In the genomic region with DNA sequence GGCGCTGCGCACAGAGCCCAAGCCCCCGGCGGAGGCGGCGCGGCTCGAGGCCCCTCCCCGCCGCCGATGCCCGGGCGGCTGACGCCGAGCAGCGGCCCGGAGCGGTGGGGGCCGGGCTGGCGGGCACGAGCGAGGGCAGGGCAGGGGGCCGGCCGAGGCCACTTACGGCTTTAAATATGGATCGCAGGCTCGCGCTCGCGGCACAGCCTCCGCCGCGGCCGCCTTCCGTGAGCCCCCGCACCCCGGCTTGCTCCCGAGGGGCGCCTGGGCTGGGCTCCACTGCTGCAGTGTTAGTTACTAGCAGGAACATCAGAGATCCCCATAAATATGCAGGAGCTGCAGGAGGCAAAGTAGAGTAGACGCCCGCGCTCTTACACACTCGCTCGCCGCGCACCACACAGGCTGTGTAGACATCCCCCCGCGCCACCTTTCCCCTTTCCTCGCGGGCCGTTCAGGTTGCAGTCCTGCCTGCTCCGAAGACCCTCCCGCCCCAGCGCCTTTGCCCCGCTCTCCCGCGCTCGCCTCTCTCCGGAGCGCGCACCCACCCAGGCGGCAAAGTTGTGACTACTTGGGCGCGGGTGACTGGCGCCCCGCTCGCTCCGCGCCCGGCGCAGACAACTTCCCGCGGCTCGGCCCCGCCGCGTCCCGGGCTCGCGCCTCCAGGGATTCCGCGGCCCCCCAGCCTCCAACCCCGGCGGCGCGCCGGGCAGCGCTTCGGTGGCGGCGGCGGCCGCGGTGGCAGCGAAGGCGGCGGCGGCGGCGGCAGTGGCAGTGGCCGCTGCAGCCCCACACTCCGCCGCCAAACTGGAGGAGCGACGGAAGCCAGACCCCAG, we compare ENCODE assay signal across 1 cellular context.
TF ChIP-seq lines count a peak whose summit lies in the region.

No MANE protein-coding gene starts in this region.

TF ChIP-seq in HEK293, 187 proteins besides CTCF, POLR2A, EP300 and RAD21 (continued from another document and continues in another):
- TF ChIP-seq OVOL3 (tag by site-specific recombination; IDR thresholded peaks at IDR 0.05) (no peak), ZNF658 (tag by site-specific recombination; IDR thresholded peaks at IDR 0.05) (no peak), ZNF24 (tag by site-specific recombination; IDR thresholded peaks at IDR 0.05) (no peak), ZNF174 (tag by site-specific recombination; IDR thresholded peaks at IDR 0.05) (no peak), ZNF510 (tag by site-specific recombination; IDR thresholded peaks at IDR 0.05; ENCODE audit: insufficient replicate concordance) (no peak), ZNF350 (tag by site-specific recombination; IDR thresholded peaks at IDR 0.05) (no peak), ZEB2 (tag by site-specific recombination; IDR thresholded peaks at IDR 0.05) (peak; percentile 26; the same call in 1 of the 2 replicates), ZBTB8A (tag by site-specific recombination; IDR thresholded peaks at IDR 0.05) (peak; percentile 19; the same call in 1 of the 2 replicates), ZBTB1 (tag by site-specific recombination; IDR thresholded peaks at IDR 0.05) (no peak), ZNF677 (tag by site-specific recombination; IDR thresholded peaks at IDR 0.05) (no peak), SP2 (tag by site-specific recombination; IDR thresholded peaks at IDR 0.05) (no peak), ZFP41 (tag by site-specific recombination; IDR thresholded peaks at IDR 0.05; ENCODE audit: borderline replicate concordance) (no peak), HOXA7 (CRISPR knock-in tag; IDR thresholded peaks at IDR 0.05; ENCODE audit: borderline replicate concordance) (no peak), ZNF777 (tag by site-specific recombination; IDR thresholded peaks at IDR 0.05; ENCODE audit: borderline replicate concordance) (no peak), ZNF19 (tag by site-specific recombination; IDR thresholded peaks at IDR 0.05; ENCODE audit: low read depth) (no peak), ZFP69B (tag by site-specific recombination; IDR thresholded peaks at IDR 0.05) (no peak), ZIC2 (tag by site-specific recombination; IDR thresholded peaks at IDR 0.05) (no peak), GLIS1 (tag by site-specific recombination; IDR thresholded peaks at IDR 0.05) (no peak; the same call in 1 of the 2 replicates)
- TF ChIP-seq, protein P1, sequence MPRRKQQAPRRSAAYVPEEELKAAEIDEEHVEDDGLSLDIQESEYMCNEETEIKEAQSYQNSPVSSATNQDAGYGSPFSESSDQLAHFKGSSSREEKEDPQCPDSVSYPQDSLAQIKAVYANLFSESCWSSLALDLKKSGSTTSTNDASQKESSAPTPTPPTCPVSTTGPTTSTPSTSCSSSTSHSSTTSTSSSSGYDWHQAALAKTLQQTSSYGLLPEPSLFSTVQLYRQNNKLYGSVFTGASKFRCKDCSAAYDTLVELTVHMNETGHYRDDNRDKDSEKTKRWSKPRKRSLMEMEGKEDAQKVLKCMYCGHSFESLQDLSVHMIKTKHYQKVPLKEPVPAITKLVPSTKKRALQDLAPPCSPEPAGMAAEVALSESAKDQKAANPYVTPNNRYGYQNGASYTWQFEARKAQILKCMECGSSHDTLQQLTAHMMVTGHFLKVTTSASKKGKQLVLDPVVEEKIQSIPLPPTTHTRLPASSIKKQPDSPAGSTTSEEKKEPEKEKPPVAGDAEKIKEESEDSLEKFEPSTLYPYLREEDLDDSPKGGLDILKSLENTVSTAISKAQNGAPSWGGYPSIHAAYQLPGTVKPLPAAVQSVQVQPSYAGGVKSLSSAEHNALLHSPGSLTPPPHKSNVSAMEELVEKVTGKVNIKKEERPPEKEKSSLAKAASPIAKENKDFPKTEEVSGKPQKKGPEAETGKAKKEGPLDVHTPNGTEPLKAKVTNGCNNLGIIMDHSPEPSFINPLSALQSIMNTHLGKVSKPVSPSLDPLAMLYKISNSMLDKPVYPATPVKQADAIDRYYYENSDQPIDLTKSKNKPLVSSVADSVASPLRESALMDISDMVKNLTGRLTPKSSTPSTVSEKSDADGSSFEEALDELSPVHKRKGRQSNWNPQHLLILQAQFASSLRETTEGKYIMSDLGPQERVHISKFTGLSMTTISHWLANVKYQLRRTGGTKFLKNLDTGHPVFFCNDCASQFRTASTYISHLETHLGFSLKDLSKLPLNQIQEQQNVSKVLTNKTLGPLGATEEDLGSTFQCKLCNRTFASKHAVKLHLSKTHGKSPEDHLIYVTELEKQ (tag by site-specific recombination; IDR thresholded peaks at IDR 0.05; ENCODE audit: borderline replicate concordance), result no peak
- TF ChIP-seq, protein P2, sequence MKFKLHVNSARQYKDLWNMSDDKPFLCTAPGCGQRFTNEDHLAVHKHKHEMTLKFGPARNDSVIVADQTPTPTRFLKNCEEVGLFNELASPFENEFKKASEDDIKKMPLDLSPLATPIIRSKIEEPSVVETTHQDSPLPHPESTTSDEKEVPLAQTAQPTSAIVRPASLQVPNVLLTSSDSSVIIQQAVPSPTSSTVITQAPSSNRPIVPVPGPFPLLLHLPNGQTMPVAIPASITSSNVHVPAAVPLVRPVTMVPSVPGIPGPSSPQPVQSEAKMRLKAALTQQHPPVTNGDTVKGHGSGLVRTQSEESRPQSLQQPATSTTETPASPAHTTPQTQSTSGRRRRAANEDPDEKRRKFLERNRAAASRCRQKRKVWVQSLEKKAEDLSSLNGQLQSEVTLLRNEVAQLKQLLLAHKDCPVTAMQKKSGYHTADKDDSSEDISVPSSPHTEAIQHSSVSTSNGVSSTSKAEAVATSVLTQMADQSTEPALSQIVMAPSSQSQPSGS (tag by site-specific recombination; IDR thresholded peaks at IDR 0.05; ENCODE audit: low read depth), result no peak
- TF ChIP-seq, protein P3, sequence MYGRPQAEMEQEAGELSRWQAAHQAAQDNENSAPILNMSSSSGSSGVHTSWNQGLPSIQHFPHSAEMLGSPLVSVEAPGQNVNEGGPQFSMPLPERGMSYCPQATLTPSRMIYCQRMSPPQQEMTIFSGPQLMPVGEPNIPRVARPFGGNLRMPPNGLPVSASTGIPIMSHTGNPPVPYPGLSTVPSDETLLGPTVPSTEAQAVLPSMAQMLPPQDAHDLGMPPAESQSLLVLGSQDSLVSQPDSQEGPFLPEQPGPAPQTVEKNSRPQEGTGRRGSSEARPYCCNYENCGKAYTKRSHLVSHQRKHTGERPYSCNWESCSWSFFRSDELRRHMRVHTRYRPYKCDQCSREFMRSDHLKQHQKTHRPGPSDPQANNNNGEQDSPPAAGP (tag by site-specific recombination; IDR thresholded peaks at IDR 0.05), result no peak
- TF ChIP-seq, protein P4, sequence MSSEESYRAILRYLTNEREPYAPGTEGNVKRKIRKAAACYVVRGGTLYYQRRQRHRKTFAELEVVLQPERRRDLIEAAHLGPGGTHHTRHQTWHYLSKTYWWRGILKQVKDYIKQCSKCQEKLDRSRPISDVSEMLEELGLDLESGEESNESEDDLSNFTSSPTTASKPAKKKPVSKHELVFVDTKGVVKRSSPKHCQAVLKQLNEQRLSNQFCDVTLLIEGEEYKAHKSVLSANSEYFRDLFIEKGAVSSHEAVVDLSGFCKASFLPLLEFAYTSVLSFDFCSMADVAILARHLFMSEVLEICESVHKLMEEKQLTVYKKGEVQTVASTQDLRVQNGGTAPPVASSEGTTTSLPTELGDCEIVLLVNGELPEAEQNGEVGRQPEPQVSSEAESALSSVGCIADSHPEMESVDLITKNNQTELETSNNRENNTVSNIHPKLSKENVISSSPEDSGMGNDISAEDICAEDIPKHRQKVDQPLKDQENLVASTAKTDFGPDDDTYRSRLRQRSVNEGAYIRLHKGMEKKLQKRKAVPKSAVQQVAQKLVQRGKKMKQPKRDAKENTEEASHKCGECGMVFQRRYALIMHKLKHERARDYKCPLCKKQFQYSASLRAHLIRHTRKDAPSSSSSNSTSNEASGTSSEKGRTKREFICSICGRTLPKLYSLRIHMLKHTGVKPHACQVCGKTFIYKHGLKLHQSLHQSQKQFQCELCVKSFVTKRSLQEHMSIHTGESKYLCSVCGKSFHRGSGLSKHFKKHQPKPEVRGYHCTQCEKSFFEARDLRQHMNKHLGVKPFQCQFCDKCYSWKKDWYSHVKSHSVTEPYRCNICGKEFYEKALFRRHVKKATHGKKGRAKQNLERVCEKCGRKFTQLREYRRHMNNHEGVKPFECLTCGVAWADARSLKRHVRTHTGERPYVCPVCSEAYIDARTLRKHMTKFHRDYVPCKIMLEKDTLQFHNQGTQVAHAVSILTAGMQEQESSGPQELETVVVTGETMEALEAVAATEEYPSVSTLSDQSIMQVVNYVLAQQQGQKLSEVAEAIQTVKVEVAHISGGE (tag by site-specific recombination; conservative IDR thresholded peaks at IDR 0.05; ENCODE audit: low read depth), result 0 out of 2 replicates have a peak, but pooled peaks have one; percentile 9
- TF ChIP-seq, protein P5, sequence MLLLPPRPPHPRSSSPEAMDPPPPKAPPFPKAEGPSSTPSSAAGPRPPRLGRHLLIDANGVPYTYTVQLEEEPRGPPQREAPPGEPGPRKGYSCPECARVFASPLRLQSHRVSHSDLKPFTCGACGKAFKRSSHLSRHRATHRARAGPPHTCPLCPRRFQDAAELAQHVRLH (tag by site-specific recombination; IDR thresholded peaks at IDR 0.05), result no peak
- TF ChIP-seq, protein P6, sequence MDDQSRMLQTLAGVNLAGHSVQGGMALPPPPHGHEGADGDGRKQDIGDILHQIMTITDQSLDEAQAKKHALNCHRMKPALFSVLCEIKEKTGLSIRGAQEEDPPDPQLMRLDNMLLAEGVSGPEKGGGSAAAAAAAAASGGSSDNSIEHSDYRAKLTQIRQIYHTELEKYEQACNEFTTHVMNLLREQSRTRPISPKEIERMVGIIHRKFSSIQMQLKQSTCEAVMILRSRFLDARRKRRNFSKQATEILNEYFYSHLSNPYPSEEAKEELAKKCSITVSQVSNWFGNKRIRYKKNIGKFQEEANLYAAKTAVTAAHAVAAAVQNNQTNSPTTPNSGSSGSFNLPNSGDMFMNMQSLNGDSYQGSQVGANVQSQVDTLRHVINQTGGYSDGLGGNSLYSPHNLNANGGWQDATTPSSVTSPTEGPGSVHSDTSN (CRISPR knock-in tag; IDR thresholded peaks at IDR 0.05), result no peak
- TF ChIP-seq, protein P7, sequence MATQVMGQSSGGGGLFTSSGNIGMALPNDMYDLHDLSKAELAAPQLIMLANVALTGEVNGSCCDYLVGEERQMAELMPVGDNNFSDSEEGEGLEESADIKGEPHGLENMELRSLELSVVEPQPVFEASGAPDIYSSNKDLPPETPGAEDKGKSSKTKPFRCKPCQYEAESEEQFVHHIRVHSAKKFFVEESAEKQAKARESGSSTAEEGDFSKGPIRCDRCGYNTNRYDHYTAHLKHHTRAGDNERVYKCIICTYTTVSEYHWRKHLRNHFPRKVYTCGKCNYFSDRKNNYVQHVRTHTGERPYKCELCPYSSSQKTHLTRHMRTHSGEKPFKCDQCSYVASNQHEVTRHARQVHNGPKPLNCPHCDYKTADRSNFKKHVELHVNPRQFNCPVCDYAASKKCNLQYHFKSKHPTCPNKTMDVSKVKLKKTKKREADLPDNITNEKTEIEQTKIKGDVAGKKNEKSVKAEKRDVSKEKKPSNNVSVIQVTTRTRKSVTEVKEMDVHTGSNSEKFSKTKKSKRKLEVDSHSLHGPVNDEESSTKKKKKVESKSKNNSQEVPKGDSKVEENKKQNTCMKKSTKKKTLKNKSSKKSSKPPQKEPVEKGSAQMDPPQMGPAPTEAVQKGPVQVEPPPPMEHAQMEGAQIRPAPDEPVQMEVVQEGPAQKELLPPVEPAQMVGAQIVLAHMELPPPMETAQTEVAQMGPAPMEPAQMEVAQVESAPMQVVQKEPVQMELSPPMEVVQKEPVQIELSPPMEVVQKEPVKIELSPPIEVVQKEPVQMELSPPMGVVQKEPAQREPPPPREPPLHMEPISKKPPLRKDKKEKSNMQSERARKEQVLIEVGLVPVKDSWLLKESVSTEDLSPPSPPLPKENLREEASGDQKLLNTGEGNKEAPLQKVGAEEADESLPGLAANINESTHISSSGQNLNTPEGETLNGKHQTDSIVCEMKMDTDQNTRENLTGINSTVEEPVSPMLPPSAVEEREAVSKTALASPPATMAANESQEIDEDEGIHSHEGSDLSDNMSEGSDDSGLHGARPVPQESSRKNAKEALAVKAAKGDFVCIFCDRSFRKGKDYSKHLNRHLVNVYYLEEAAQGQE (tag by site-specific recombination; IDR thresholded peaks at IDR 0.05), result no peak
- TF ChIP-seq, protein P8, sequence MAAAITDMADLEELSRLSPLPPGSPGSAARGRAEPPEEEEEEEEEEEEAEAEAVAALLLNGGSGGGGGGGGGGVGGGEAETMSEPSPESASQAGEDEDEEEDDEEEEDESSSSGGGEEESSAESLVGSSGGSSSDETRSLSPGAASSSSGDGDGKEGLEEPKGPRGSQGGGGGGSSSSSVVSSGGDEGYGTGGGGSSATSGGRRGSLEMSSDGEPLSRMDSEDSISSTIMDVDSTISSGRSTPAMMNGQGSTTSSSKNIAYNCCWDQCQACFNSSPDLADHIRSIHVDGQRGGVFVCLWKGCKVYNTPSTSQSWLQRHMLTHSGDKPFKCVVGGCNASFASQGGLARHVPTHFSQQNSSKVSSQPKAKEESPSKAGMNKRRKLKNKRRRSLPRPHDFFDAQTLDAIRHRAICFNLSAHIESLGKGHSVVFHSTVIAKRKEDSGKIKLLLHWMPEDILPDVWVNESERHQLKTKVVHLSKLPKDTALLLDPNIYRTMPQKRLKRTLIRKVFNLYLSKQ (tag by site-specific recombination; IDR thresholded peaks at IDR 0.05; ENCODE audit: borderline replicate concordance), result no peak
- TF ChIP-seq, protein P9, sequence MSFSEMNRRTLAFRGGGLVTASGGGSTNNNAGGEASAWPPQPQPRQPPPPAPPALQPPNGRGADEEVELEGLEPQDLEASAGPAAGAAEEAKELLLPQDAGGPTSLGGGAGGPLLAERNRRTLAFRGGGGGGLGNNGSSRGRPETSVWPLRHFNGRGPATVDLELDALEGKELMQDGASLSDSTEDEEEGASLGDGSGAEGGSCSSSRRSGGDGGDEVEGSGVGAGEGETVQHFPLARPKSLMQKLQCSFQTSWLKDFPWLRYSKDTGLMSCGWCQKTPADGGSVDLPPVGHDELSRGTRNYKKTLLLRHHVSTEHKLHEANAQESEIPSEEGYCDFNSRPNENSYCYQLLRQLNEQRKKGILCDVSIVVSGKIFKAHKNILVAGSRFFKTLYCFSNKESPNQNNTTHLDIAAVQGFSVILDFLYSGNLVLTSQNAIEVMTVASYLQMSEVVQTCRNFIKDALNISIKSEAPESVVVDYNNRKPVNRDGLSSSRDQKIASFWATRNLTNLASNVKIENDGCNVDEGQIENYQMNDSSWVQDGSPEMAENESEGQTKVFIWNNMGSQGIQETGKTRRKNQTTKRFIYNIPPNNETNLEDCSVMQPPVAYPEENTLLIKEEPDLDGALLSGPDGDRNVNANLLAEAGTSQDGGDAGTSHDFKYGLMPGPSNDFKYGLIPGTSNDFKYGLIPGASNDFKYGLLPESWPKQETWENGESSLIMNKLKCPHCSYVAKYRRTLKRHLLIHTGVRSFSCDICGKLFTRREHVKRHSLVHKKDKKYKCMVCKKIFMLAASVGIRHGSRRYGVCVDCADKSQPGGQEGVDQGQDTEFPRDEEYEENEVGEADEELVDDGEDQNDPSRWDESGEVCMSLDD (tag by site-specific recombination; IDR thresholded peaks at IDR 0.05), result 0 out of 2 replicates have a peak, but pooled peaks have one; percentile 40
